Comparison of ENCODE assay signal across 1 cellular context in the genomic region with DNA sequence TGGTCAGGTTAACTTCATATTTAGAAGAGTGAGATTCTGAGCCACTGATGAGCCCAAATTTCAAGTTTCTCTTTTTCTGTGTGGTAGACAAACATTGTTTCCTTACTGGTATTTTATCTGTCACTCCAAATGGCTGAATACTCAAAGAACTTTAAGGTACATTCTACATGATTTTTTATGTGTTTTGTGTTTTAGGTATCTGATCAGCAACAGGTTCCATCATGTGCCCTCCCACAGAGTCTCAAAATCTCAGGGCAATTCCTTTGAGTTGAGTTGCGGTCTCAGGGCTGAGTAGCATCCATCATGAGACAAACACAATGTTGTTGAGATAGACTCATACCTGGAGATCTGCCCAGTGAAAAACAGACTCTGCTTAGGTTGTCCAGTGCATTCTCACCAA.
TF ChIP-seq lines count a peak whose summit lies in the region.

No MANE protein-coding gene starts in this region.

TF ChIP-seq in HEK293, 187 proteins besides CTCF, POLR2A, EP300 and RAD21:
- TF ChIP-seq, protein P1, sequence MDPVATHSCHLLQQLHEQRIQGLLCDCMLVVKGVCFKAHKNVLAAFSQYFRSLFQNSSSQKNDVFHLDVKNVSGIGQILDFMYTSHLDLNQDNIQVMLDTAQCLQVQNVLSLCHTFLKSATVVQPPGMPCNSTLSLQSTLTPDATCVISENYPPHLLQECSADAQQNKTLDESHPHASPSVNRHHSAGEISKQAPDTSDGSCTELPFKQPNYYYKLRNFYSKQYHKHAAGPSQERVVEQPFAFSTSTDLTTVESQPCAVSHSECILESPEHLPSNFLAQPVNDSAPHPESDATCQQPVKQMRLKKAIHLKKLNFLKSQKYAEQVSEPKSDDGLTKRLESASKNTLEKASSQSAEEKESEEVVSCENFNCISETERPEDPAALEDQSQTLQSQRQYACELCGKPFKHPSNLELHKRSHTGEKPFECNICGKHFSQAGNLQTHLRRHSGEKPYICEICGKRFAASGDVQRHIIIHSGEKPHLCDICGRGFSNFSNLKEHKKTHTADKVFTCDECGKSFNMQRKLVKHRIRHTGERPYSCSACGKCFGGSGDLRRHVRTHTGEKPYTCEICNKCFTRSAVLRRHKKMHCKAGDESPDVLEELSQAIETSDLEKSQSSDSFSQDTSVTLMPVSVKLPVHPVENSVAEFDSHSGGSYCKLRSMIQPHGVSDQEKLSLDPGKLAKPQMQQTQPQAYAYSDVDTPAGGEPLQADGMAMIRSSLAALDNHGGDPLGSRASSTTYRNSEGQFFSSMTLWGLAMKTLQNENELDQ (tag by site-specific recombination; IDR thresholded peaks at IDR 0.05; ENCODE audit: low read depth): no peak
- TF ChIP-seq ZNF624 (tag by site-specific recombination; IDR thresholded peaks at IDR 0.05): no peak
- TF ChIP-seq, protein P2, sequence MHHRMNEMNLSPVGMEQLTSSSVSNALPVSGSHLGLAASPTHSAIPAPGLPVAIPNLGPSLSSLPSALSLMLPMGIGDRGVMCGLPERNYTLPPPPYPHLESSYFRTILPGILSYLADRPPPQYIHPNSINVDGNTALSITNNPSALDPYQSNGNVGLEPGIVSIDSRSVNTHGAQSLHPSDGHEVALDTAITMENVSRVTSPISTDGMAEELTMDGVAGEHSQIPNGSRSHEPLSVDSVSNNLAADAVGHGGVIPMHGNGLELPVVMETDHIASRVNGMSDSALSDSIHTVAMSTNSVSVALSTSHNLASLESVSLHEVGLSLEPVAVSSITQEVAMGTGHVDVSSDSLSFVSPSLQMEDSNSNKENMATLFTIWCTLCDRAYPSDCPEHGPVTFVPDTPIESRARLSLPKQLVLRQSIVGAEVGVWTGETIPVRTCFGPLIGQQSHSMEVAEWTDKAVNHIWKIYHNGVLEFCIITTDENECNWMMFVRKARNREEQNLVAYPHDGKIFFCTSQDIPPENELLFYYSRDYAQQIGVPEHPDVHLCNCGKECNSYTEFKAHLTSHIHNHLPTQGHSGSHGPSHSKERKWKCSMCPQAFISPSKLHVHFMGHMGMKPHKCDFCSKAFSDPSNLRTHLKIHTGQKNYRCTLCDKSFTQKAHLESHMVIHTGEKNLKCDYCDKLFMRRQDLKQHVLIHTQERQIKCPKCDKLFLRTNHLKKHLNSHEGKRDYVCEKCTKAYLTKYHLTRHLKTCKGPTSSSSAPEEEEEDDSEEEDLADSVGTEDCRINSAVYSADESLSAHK (tag by site-specific recombination; IDR thresholded peaks at IDR 0.05): no peak
- TF ChIP-seq SCRT1 (tag by site-specific recombination; IDR thresholded peaks at IDR 0.05; ENCODE audit: borderline replicate concordance): peak; percentile 75; the same call in 1 of the 2 replicates
- TF ChIP-seq ZNF155 (tag by site-specific recombination; IDR thresholded peaks at IDR 0.05): no peak
- peak; percentile 86 for TF ChIP-seq SCRT2 (tag by site-specific recombination; IDR thresholded peaks at IDR 0.05)
